26 cellular contexts compared by ENCODE assay signal in the genomic region with DNA sequence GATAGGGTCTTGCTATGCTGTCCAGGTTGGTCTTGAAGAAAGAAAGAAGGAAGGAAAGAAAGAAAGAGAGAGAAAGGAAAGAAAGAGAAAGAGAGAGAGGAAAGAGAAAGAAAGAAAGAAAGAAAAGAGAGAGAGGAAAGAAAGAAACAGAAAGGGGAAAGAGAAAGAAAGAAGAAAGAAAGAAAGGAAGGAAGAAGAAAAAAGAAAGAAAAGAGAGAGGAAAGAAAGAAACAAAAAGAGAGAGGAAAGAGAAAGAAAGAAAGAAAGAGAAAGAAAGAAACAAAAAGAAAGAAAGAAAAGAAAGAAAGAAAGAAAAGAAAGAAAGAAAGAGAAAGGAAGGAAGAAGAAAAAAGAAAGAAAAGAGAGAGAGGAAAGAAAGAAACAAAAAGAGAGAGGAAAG.
"Had no signal": no experiment of that assay in that cellular context is flagged by ENCODE, and none has a peak within 500 bp of the region (broad histone marks: within the 10 kb centered on the region; RNA-seq: fewer than 3 reads in every experiment).

No MANE protein-coding gene starts in this region.

- H3K9me3 Mint-ChIP-seq: endodermal cell had no signal

- H3K4me1 ChIP-seq: ascending aorta, breast epithelium, colonic mucosa had no signal

- H3K27ac Mint-ChIP-seq: activated CD4-positive, alpha-beta T cell treated with anti-CD3 and anti-CD28 coated beads, Interleukin-2, amount 10 ng/mL, durations not matched to agents 7 days and 5 days; activated CD8-positive, alpha-beta T cell treated with anti-CD3 and anti-CD28 coated beads for 36 hours; activated naive CD4-positive, alpha-beta T cell treated with anti-CD3 and anti-CD28 coated beads, Interleukin-2, amount 10 ng/mL, durations not matched to agents 7 days and 5 days; activated naive CD4-positive, alpha-beta T cell treated with anti-CD3 and anti-CD28 coated beads, Interleukin-2, amount 50 U/mL, for 72 hours; activated naive CD8-positive, alpha-beta T cell treated with anti-CD3 and anti-CD28 coated beads, Interleukin-2, amount 10 ng/mL, durations not matched to agents 7 days and 5 days; brain; dendritic cell treated with granulocyte-macrophage colony-stimulating factor and Interleukin-4, amounts not matched to agents 40 ng/mL and 50 ng/mL, for 4 days; endodermal cell had no signal

- H3K36me3 Mint-ChIP-seq: activated naive CD4-positive, alpha-beta T cell treated with anti-CD3 and anti-CD28 coated beads, Interleukin-2, amount 10 ng/mL, durations not matched to agents 7 days and 5 days; activated naive CD4-positive, alpha-beta T cell treated with anti-CD3 and anti-CD28 coated beads, Interleukin-2, amount 50 U/mL, for 72 hours; activated naive CD8-positive, alpha-beta T cell treated with anti-CD3 and anti-CD28 coated beads, Interleukin-2, amount 10 ng/mL, durations not matched to agents 7 days and 5 days; brain had no signal

- H3K4me3 Mint-ChIP-seq: activated CD4-positive, alpha-beta T cell treated with anti-CD3 and anti-CD28 coated beads, Interleukin-2, amount 10 ng/mL, durations not matched to agents 7 days and 5 days; activated CD8-positive, alpha-beta T cell treated with anti-CD3 and anti-CD28 coated beads for 36 hours; activated naive CD4-positive, alpha-beta T cell treated with anti-CD3 and anti-CD28 coated beads, Interleukin-2, amount 10 ng/mL, durations not matched to agents 7 days and 5 days; activated naive CD8-positive, alpha-beta T cell treated with anti-CD3 and anti-CD28 coated beads, Interleukin-2, amount 10 ng/mL, durations not matched to agents 7 days and 5 days; activated T-cell treated with anti-CD3 and anti-CD28 coated beads, Interleukin-2, amount 50 U/mL, for 4 hours; brain; dendritic cell treated with granulocyte-macrophage colony-stimulating factor and Interleukin-4, amounts not matched to agents 40 ng/mL and 50 ng/mL, for 4 days; endodermal cell had no signal

- H3K27ac ChIP-seq: ascending aorta, breast epithelium, cardiac muscle cell, colonic mucosa, dorsolateral prefrontal cortex had no signal

- H3K36me3 ChIP-seq: ascending aorta, breast epithelium, cardiac muscle cell, colonic mucosa had no signal

- H3K27me3 ChIP-seq: ascending aorta, cardiac muscle cell, colonic mucosa had no signal

- H3K27me3 Mint-ChIP-seq: activated CD4-positive, alpha-beta T cell treated with anti-CD3 and anti-CD28 coated beads, Interleukin-2, amount 10 ng/mL, durations not matched to agents 7 days and 5 days; activated CD8-positive, alpha-beta T cell treated with anti-CD3 and anti-CD28 coated beads for 36 hours; activated naive CD4-positive, alpha-beta T cell treated with anti-CD3 and anti-CD28 coated beads, Interleukin-2, amount 10 ng/mL, durations not matched to agents 7 days and 5 days; activated naive CD8-positive, alpha-beta T cell treated with anti-CD3 and anti-CD28 coated beads, Interleukin-2, amount 10 ng/mL, durations not matched to agents 7 days and 5 days; dendritic cell treated with granulocyte-macrophage colony-stimulating factor and Interleukin-4, amounts not matched to agents 40 ng/mL and 50 ng/mL, for 4 days had no signal

- DNase-seq: activated CD4-positive, alpha-beta T cell treated with anti-CD3 and anti-CD28 coated beads for 1 hour; activated CD4-positive, alpha-beta T cell treated with anti-CD3 and anti-CD28 coated beads for 4 hours; activated CD4-positive, alpha-beta T cell treated with anti-CD3 and anti-CD28 coated beads, Interleukin-2, amount 10 ng/mL, durations not matched to agents 7 days and 5 days; activated CD4-positive, alpha-beta T cell treated with anti-CD3 and anti-CD28 coated beads, Interleukin-2, amount 50 U/mL, for 48 hours; activated CD8-positive, alpha-beta memory T cell treated with anti-CD3 and anti-CD28 coated beads for 24 hours; activated CD8-positive, alpha-beta T cell treated with anti-CD3 and anti-CD28 coated beads for 36 hours; activated gamma-delta T cell; activated naive CD4-positive, alpha-beta T cell; activated naive CD4-positive, alpha-beta T cell treated with anti-CD3 and anti-CD28 coated beads, Interleukin-2, amount 10 ng/mL, durations not matched to agents 7 days and 5 days; activated naive CD8-positive, alpha-beta T cell treated with anti-CD3 and anti-CD28 coated beads, Interleukin-2, amount 10 ng/mL, durations not matched to agents 7 days and 5 days; activated T-cell treated with anti-CD3 and anti-CD28 coated beads, Interleukin-2, amount 50 U/mL, for 4 hours; central memory CD4-positive, alpha-beta T cell; cerebellar nuclear complex; colonic mucosa; dorsolateral prefrontal cortex; effector memory CD4-positive, alpha-beta T cell; foreskin fibroblast; T-helper 2 cell had no signal

- ATAC-seq: activated CD8-positive, alpha-beta T cell treated with anti-CD3 and anti-CD28 coated beads for 36 hours; activated naive CD4-positive, alpha-beta T cell treated with anti-CD3 and anti-CD28 coated beads, Interleukin-2, amount 50 U/mL, for 72 hours; activated T-cell treated with anti-CD3 and anti-CD28 coated beads, Interleukin-2, amount 50 U/mL, for 4 hours; esophagus mucosa had no signal

- H3K4me3 ChIP-seq: ascending aorta, breast epithelium, cardiac muscle cell, colonic mucosa, dorsolateral prefrontal cortex had no signal

- H3K9me3 ChIP-seq: ascending aorta, colonic mucosa had no signal

- H3K4me1 Mint-ChIP-seq: activated CD4-positive, alpha-beta T cell treated with anti-CD3 and anti-CD28 coated beads, Interleukin-2, amount 10 ng/mL, durations not matched to agents 7 days and 5 days; activated naive CD4-positive, alpha-beta T cell treated with anti-CD3 and anti-CD28 coated beads, Interleukin-2, amount 10 ng/mL, durations not matched to agents 7 days and 5 days; activated naive CD8-positive, alpha-beta T cell treated with anti-CD3 and anti-CD28 coated beads, Interleukin-2, amount 10 ng/mL, durations not matched to agents 7 days and 5 days; endodermal cell had no signal
